ENCODE assay signal across 8 cellular contexts in genomic region chr1:153978274-153978909, GRCh38. TPM values are rescaled to one million over a fixed set of nuclear protein-coding genes. Genes with fewer than 3 reads are reported as not detected.
A peak's percentile ranks its signal among the peaks of the same experiment; 100 is the strongest.
DNase-seq lines count a peak whose midpoint lies in the region; ATAC-seq and TF ChIP-seq lines count a peak whose summit lies in the region.

No MANE protein-coding gene starts in this region.

- H4K20me1 ChIP-seq in hepatocyte (ENCODE audit: insufficient read depth, poor library complexity, severe bottlenecking), result peaks cover 3% of the 10 kb centered on the region

- WGBS in hepatocyte (ENCODE audit: low lambda C conversion rate, missing lambda C conversion rate), result 79% methylated on average over 9 of the region's 9 CpGs
- 60 to 79% (median 69%) methylated on average over 9 of the region's 9 CpGs for WGBS in spleen, 5 donors

- intact Hi-C loops in spleen (cut with DNase I; ENCODE audit: low total_unique reads), result no loop called here

- peak overlapping the region; percentile 99 for H3K4me2 ChIP-seq in hepatocyte

- H3K9me3 ChIP-seq in HEK293 (ENCODE audit: control insufficient read depth, insufficient read depth, low read depth, low read length) (no peaks in the 10 kb centered on the region), hepatocyte (ENCODE audit: low read depth) (no peaks in the 10 kb centered on the region), spleen (no peaks in the 10 kb centered on the region)

- no peaks in the 10 kb centered on the region for H3K27me3 Mint-ChIP-seq in WTC11 (ENCODE audit: low read depth)

- H3K27ac ChIP-seq in HEK293 (ENCODE audit: extremely low read depth, low read depth, low read length) (peak overlapping the region; percentile 88), hepatocyte (peak overlapping the region; percentile 93), spleen (peak overlapping the region; percentile 91 to 98 (median 94))

- ATAC-seq in WTC11 (no peak), GM19395 (IDR thresholded peaks at IDR 0.05; ENCODE audit: unreplicated experiment) (no peak), GM18867 (IDR thresholded peaks at IDR 0.05; ENCODE audit: unreplicated experiment) (no peak), GM21390 (IDR thresholded peaks at IDR 0.05; ENCODE audit: unreplicated experiment) (no peak), GM18498 (IDR thresholded peaks at IDR 0.05; ENCODE audit: unreplicated experiment) (no peak)

- no peaks in the 10 kb centered on the region for H3K9me2 ChIP-seq in hepatocyte (replicated peaks; ENCODE audit: insufficient read depth)

- POLR2A ChIA-PET in HEK293 (lab: Yijun Ruan, JAX) (interaction anchor here (0.9 to 5.3 kb wide), 17 partner anchors 10 to 351 kb away, joined by 3 to 137 read pairs (median 6); partner anchors contain the start of genes CREB3L4, CRTC2, DENND4B and GATAD2B), WTC11 (lab: Charles Lee) (interaction anchor here (1.0 to 3.1 kb wide), 8 partner anchors 8 to 344 kb away, joined by 3 to 55 read pairs (median 6); partner anchors contain the start of genes CHTOP, CREB3L4, RAB13 and RPS27)

- peak overlapping the region; percentile 72 for H2AFZ ChIP-seq in hepatocyte

- peak overlapping the region; percentile 94 for H3K27ac Mint-ChIP-seq in WTC11

- peak overlapping the region; percentile 98 for H3K4me3 Mint-ChIP-seq in WTC11

- H3K9me3 Mint-ChIP-seq in WTC11, result no peaks in the 10 kb centered on the region

- CTCF ChIA-PET in HEK293 (lab: Yijun Ruan, JAX) (interaction anchor here (0.6 to 3.8 kb wide), 12 partner anchors 8 to 344 kb away, joined by 3 to 29 read pairs (median 4); partner anchors contain the start of genes CREB3L4, DENND4B and RAB13), WTC11 (lab: Charles Lee) (interaction anchor here (1.1 to 4.3 kb wide), 6 partner anchors 8 to 180 kb away, joined by 3 to 26 read pairs (median 10); partner anchors contain the start of genes CREB3L4, DENND4B, RAB13 and RPS27)

- peaks cover 31% of the 10 kb centered on the region for H3K79me2 ChIP-seq in hepatocyte

- TF ChIP-seq CTCF in HEK293 (tag by site-specific recombination; IDR thresholded peaks at IDR 0.05) (no peak), WTC11 (IDR thresholded peaks at IDR 0.05) (no peak), hepatocyte (IDR thresholded peaks at IDR 0.05; ENCODE audit: poor library complexity) (no peak), spleen (IDR thresholded peaks at IDR 0.05 in 8 of 11, conservative IDR thresholded peaks at IDR 0.05 in 3 of 11) (no peak)

- H3K4me1 ChIP-seq in HEK293 (ENCODE audit: control insufficient read depth, insufficient read depth, low read length) (no peaks in the 10 kb centered on the region), hepatocyte (ENCODE audit: insufficient read depth) (peaks cover 14% of the 10 kb centered on the region), spleen (peaks cover 20 to 80% (median 54%) of the 10 kb centered on the region in 6 donors)

- H3K4me3 ChIP-seq in HEK293 (ENCODE audit: low read depth, low read length), result peak overlapping the region; percentile 90
- peak overlapping the region; percentile 75 for H3K4me3 ChIP-seq in hepatocyte
- peak overlapping the region in 7 of 8 donors; percentile 84 to 98 (median 95) for H3K4me3 ChIP-seq in spleen

- peaks cover 31% of the 10 kb centered on the region for H3K4me1 Mint-ChIP-seq in WTC11

- TF ChIP-seq POLR2A in spleen (IDR thresholded peaks at IDR 0.05), result no peak

- peaks cover 49% of the 10 kb centered on the region for H3K36me3 Mint-ChIP-seq in WTC11

- DNase-seq in WTC11 (ENCODE audit: low spot score), result no peak
- DNase-seq in hepatocyte (ENCODE audit: low spot score), result no peak
- DNase-seq in spleen, result peak; percentile 16

- H3K27me3 ChIP-seq in hepatocyte (no peaks in the 10 kb centered on the region), spleen (replicated peaks in 1 of 7) (no peaks in the 10 kb centered on the region)

- H3K36me3 ChIP-seq in HEK293 (ENCODE audit: control insufficient read depth in 2 of 2, insufficient read depth in 1 of 2, low read length in 2 of 2) (peaks cover 13 to 55% of the 10 kb centered on the region in 2 experiments), hepatocyte (replicated peaks; ENCODE audit: insufficient read depth, low read depth) (no peaks in the 10 kb centered on the region), spleen (peaks cover 0 to 58% (median 26%) of the 10 kb centered on the region in 6 donors)

TF ChIP-seq in HEK293, 187 proteins besides CTCF, POLR2A, EP300 and RAD21 (continues in another document):
- TF ChIP-seq, protein P1, sequence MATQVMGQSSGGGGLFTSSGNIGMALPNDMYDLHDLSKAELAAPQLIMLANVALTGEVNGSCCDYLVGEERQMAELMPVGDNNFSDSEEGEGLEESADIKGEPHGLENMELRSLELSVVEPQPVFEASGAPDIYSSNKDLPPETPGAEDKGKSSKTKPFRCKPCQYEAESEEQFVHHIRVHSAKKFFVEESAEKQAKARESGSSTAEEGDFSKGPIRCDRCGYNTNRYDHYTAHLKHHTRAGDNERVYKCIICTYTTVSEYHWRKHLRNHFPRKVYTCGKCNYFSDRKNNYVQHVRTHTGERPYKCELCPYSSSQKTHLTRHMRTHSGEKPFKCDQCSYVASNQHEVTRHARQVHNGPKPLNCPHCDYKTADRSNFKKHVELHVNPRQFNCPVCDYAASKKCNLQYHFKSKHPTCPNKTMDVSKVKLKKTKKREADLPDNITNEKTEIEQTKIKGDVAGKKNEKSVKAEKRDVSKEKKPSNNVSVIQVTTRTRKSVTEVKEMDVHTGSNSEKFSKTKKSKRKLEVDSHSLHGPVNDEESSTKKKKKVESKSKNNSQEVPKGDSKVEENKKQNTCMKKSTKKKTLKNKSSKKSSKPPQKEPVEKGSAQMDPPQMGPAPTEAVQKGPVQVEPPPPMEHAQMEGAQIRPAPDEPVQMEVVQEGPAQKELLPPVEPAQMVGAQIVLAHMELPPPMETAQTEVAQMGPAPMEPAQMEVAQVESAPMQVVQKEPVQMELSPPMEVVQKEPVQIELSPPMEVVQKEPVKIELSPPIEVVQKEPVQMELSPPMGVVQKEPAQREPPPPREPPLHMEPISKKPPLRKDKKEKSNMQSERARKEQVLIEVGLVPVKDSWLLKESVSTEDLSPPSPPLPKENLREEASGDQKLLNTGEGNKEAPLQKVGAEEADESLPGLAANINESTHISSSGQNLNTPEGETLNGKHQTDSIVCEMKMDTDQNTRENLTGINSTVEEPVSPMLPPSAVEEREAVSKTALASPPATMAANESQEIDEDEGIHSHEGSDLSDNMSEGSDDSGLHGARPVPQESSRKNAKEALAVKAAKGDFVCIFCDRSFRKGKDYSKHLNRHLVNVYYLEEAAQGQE (tag by site-specific recombination; IDR thresholded peaks at IDR 0.05), result 0 out of 2 replicates have a peak, but pooled peaks have one; percentile 12
- TF ChIP-seq ZBTB20 (tag by site-specific recombination; IDR thresholded peaks at IDR 0.05), result no peak; the same call in 1 of the 2 replicates
- TF ChIP-seq ZNF600 (tag by site-specific recombination; IDR thresholded peaks at IDR 0.05), result peak; percentile 41; the same call in 1 of the 2 replicates

TF ChIP-seq in WTC11, 78 proteins besides CTCF, POLR2A, EP300 and RAD21 (continues in another document):
- no peak for TF ChIP-seq ZBTB43 (CRISPR knock-in tag; IDR thresholded peaks at IDR 0.05)
- TF ChIP-seq, protein P2, sequence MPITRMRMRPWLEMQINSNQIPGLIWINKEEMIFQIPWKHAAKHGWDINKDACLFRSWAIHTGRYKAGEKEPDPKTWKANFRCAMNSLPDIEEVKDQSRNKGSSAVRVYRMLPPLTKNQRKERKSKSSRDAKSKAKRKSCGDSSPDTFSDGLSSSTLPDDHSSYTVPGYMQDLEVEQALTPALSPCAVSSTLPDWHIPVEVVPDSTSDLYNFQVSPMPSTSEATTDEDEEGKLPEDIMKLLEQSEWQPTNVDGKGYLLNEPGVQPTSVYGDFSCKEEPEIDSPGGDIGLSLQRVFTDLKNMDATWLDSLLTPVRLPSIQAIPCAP (CRISPR knock-in tag; IDR thresholded peaks at IDR 0.05), result no peak

RNA-seq across cellular contexts. Expression of gene JTB, which starts 0.9 kb away (rescaled TPM):
- total RNA-seq in WTC11 (2021) (88.8 to 90.6 TPM (median 90.3 TPM) in 3 replicates), hepatocyte (213 and 240 TPM in 2 replicates), spleen (100 to 1,000 TPM in 5 of 7 donors, 10 to 100 TPM in 2; 97.9 to 222 (median 102) TPM)
- polyA plus RNA-seq in hepatocyte (215 and 217 TPM in 2 replicates), spleen (100 to 1,000 TPM; 184 to 243 (median 204) TPM)

RNA-seq across cellular contexts. Expression of gene RAB13, which starts 7.7 kb away (rescaled TPM):
- total RNA-seq in WTC11 (2021), result 117 to 126 TPM (median 119 TPM) in 3 replicates
- 25.9 and 39.6 TPM in 2 replicates for total RNA-seq in hepatocyte
- 98.7 and 125 TPM in 2 replicates for polyA plus RNA-seq in hepatocyte
- total RNA-seq in spleen, result 100 to 1,000 TPM in 1 of 7 donors, 10 to 100 TPM in 6; 31.8 to 115 (median 49.4) TPM
- polyA plus RNA-seq in spleen, result 100 to 1,000 TPM in 1 of 3 donors, 10 to 100 TPM in 2; 94.9 to 111 (median 98.1) TPM

RNA-seq across cellular contexts. Expression of gene CREB3L4, which starts 10.7 kb away (rescaled TPM):
- 33.1 to 35.2 TPM (median 34.6 TPM) in 3 replicates for total RNA-seq in WTC11 (2021)
- 10.9 and 15.1 TPM in 2 replicates for total RNA-seq in hepatocyte
- 8.6 and 16.6 TPM in 2 replicates for polyA plus RNA-seq in hepatocyte
- total RNA-seq in spleen, result 10 to 100 TPM in 2 of 7 donors, 1 to 10 TPM in 5; 6.1 to 18.0 (median 9.1) TPM
- polyA plus RNA-seq in spleen, result 10 to 100 TPM in 2 of 3 donors, 1 to 10 TPM in 1; 8.9 to 13.3 (median 11.7) TPM

RNA-seq across cellular contexts. Expression of gene RPS27, which starts 12.2 kb away (rescaled TPM):
- total RNA-seq in WTC11 (2021) (2,141 to 2,438 TPM (median 2,292 TPM) in 3 replicates), hepatocyte (2,478 and 2,548 TPM in 2 replicates), spleen (1,000 to 10,000 TPM; 1,398 to 3,190 (median 2,190) TPM)
- polyA plus RNA-seq in hepatocyte (1,603 and 1,696 TPM in 2 replicates), spleen (over 10,000 TPM; 15,000 to 23,475 (median 23,384) TPM)

RNA-seq across cellular contexts. Expression of gene SLC39A1, which starts 15.1 kb away (rescaled TPM):
- total RNA-seq in WTC11 (2021) (185 to 204 TPM (median 193 TPM) in 3 replicates), hepatocyte (141 and 158 TPM in 2 replicates), spleen (10 to 100 TPM; 66.7 to 88.4 (median 81.1) TPM)
- polyA plus RNA-seq in hepatocyte (163 and 174 TPM in 2 replicates), spleen (10 to 100 TPM; 23.6 to 41.3 (median 40.6) TPM)
